Comparison of ENCODE assay signal across 9 cellular contexts in the genomic region with DNA sequence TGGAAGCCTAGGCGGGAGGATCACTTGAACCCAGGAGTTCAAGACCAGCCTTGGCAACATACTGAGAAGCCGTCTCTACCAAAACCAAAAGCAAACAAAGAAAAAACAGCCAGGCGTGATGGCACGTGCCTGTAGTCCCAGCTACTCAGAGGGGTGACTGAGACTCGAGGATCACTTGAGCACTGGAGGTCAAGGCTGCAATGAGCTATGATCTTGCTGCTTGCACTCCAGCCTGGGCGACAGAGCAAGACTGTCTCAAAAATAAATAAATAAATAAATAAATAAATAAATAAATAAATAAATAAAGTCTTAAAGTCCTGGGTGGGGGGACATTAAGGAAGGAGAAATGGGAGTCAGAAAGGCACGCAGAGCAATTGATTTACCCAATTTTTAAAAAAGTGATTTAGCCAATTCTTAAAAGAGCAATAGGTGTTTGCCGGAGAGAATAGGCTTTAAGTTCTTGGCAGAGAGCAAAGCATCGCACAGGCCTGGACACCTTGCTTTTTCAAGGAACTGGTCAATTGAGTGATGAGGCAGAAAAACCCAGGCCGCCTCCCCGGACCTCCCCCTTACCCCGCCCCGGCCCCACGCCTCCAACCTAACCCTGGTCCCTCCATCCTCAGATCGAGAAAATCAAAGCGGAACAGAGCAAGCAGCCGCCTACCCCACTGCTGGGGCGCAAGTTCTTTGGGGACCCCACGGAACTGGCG. TPM values are rescaled to one million over a fixed set of nuclear protein-coding genes. Genes with fewer than 3 reads are reported as not detected.
A peak's percentile ranks its signal among the peaks of the same experiment; 100 is the strongest.
DNase-seq lines count a peak whose midpoint lies in the region; TF ChIP-seq lines count a peak whose summit lies in the region.
"Had no signal": no experiment of that assay in that cellular context is flagged by ENCODE, and none has a peak within 500 bp of the region (broad histone marks: within the 10 kb centered on the region; RNA-seq: fewer than 3 reads in every experiment).

No MANE protein-coding gene starts in this region.

- WGBS in prostate gland = 22% methylated on average over 20 of the region's 20 CpGs

- H3K27me3 ChIP-seq in HUES48 (ENCODE audit: control insufficient read depth, insufficient read depth, low read length) (peaks cover 60% of the 10 kb centered on the region), fibroblast of lung (ENCODE audit: control insufficient read depth, insufficient read depth, low read length) (peaks cover 3% of the 10 kb centered on the region), prostate gland (replicated peaks; ENCODE audit: insufficient read depth) (no peaks in the 10 kb centered on the region)
- H3K27me3 ChIP-seq in CD8-positive, alpha-beta memory T cell (ENCODE audit: insufficient read depth, low read length, poor library complexity, severe bottlenecking) = peaks cover 16% of the 10 kb centered on the region

- peak overlapping the region in 3 of 7 donors; percentile 20 to 64 (median 41) for H3K4me3 Mint-ChIP-seq in CD8-positive, alpha-beta memory T cell

- TF ChIP-seq CTCF in fibroblast of lung (conservative IDR thresholded peaks at IDR 0.05 in 1 of 2, IDR thresholded peaks at IDR 0.05 in 1 of 2; ENCODE audit: low read depth in 1 of 2, low read length in 2 of 2) (no peak), prostate gland (IDR thresholded peaks at IDR 0.05) (no peak)

- H3K9ac ChIP-seq in HUES48 (ENCODE audit: low read depth, low read length) = no peak overlapping the region
- no peak overlapping the region for H3K9ac ChIP-seq in fibroblast of lung (ENCODE audit: insufficient read depth, low read length)

- H3K4me1 Mint-ChIP-seq in CD8-positive, alpha-beta memory T cell = peaks cover 13 to 20% (median 18%) of the 10 kb centered on the region in 3 donors

- H3K9me3 ChIP-seq in HUES48 (ENCODE audit: control insufficient read depth, insufficient read depth, low read length) (no peaks in the 10 kb centered on the region), fibroblast of lung (ENCODE audit: control insufficient read depth, insufficient read depth, low read depth, low read length) (no peaks in the 10 kb centered on the region), prostate gland (no peaks in the 10 kb centered on the region)
- no peaks in the 10 kb centered on the region for H3K9me3 ChIP-seq in CD8-positive, alpha-beta memory T cell (ENCODE audit: low read length)

- POLR2A ChIA-PET in CD8-positive, alpha-beta memory T cell (lab: Charles Lee) = no interaction called here

- intact Hi-C loops in prostate gland (cut with DNase I) = no loop called here

- no peaks in the 10 kb centered on the region for H3K9me3 Mint-ChIP-seq in CD8-positive, alpha-beta memory T cell

- H3K36me3 ChIP-seq in HUES48 (ENCODE audit: control insufficient read depth, insufficient read depth, low read length) (no peaks in the 10 kb centered on the region), fibroblast of lung (ENCODE audit: control insufficient read depth, insufficient read depth, low read length) (no peaks in the 10 kb centered on the region), prostate gland (no peaks in the 10 kb centered on the region)
- no peaks in the 10 kb centered on the region for H3K36me3 ChIP-seq in CD8-positive, alpha-beta memory T cell (ENCODE audit: insufficient read depth, low read length)

- H4K20me1 ChIP-seq in fibroblast of lung (ENCODE audit: control insufficient read depth, extremely low read depth, insufficient read depth, low read length) = no peaks in the 10 kb centered on the region

- peak overlapping the region; percentile 61 for H3K4me3 ChIP-seq in HUES48 (ENCODE audit: low read depth, low read length)
- H3K4me3 ChIP-seq in fibroblast of lung (replicated peaks in 1 of 4; ENCODE audit: control extremely low read depth in 1 of 4, insufficient read depth in 1 of 4, low read depth in 3 of 4, low read length in 4 of 4) = peak overlapping the region; percentile 12 to 66 (median 43)
- H3K4me3 ChIP-seq in prostate gland = peak overlapping the region; percentile 13 to 21
- no peak overlapping the region for H3K4me3 ChIP-seq in CD8-positive, alpha-beta memory T cell (ENCODE audit: low read length)

- no peak for TF ChIP-seq POLR2A in prostate gland (IDR thresholded peaks at IDR 0.05)

- H3K4me1 ChIP-seq in HUES48 (ENCODE audit: control insufficient read depth, insufficient read depth, low read length) (no peaks in the 10 kb centered on the region; the same call in 1 of the 2 replicates), fibroblast of lung (ENCODE audit: control insufficient read depth, extremely low read depth, insufficient read depth, low read length) (peaks cover 6% of the 10 kb centered on the region), prostate gland (replicated peaks) (peaks cover 7% of the 10 kb centered on the region)
- peaks cover 14% of the 10 kb centered on the region for H3K4me1 ChIP-seq in CD8-positive, alpha-beta memory T cell (ENCODE audit: insufficient read depth, low read length)

- peak overlapping the region; percentile 53 for H2AFZ ChIP-seq in fibroblast of lung (ENCODE audit: low read length)

- H3K27ac ChIP-seq in HUES48 (ENCODE audit: low read depth, low read length) (no peak overlapping the region), fibroblast of lung (ENCODE audit: insufficient read depth, low read length) (no peak overlapping the region), prostate gland (no peak overlapping the region)
- no peak overlapping the region for H3K27ac ChIP-seq in CD8-positive, alpha-beta memory T cell (ENCODE audit: low read depth, low read length)

- H3K36me3 Mint-ChIP-seq in CD8-positive, alpha-beta memory T cell = no peaks in the 10 kb centered on the region

- H3K27ac Mint-ChIP-seq in CD8-positive, alpha-beta memory T cell = peak overlapping the region in 1 of 8 donors; percentile 33

- H3K79me2 ChIP-seq in fibroblast of lung (ENCODE audit: control insufficient read depth, insufficient read depth, low read length) = no peaks in the 10 kb centered on the region

- peak overlapping the region; percentile 75 for H3K4me2 ChIP-seq in fibroblast of lung (ENCODE audit: extremely low read depth, insufficient read depth, low read length)

- peaks cover 29 to 39% of the 10 kb centered on the region in 2 donors for H3K27me3 Mint-ChIP-seq in CD8-positive, alpha-beta memory T cell

- CTCF ChIA-PET in CD8-positive, alpha-beta memory T cell (lab: Charles Lee) = interaction anchor here (1.5 kb wide), 1 partner anchor 67 kb away, joined by 4 read pairs; no protein-coding TSS in a partner anchor

- peak; percentile 59 for DNase-seq in DMS79 treated with DMSO at 0.1 percent for 48 hours (lab: John Stamatoyannopoulos, UW)
- DNase-seq in fibroblast of lung (ENCODE audit: low read depth in 2 of 2) = peak in 1 of 2 donors; percentile 18
- no peak for DNase-seq in prostate gland (ENCODE audit: low spot score)
- DNase-seq in mucosa of gallbladder (ENCODE audit: low spot score) = no peak
- no peak for DNase-seq in CD8-positive, alpha-beta memory T cell
- DNase-seq in NCI-H1436 treated with DMSO at 0.1 percent for 48 hours (lab: John Stamatoyannopoulos, UW) = no peak
- DNase-seq: activated CD4-positive, alpha-beta T cell treated with anti-CD3 and anti-CD28 coated beads for 48 hours; amygdala had no signal

RNA-seq across cellular contexts. Expression of gene SHKBP1, which starts 9.5 kb away (rescaled TPM):
- total RNA-seq in fibroblast of lung (22.3 and 43.4 TPM in 2 replicates), prostate gland (10 to 100 TPM; 54.6 to 91.6 TPM), mucosa of gallbladder (80.9 TPM)
- 35.6 and 43.2 TPM in 2 replicates for polyA plus RNA-seq in fibroblast of lung
- polyA plus RNA-seq in fibroblast of lung (2012) = 63.9 and 95.7 TPM in 2 replicates
- polyA minus RNA-seq in fibroblast of lung (ENCODE audit: low replicate concordance) = 81.4 and 142 TPM in 2 replicates
- total RNA-seq in CD8-positive, alpha-beta memory T cell = 100 to 1,000 TPM; 103 to 104 TPM
- 159 TPM for polyA plus RNA-seq in CD8-positive, alpha-beta memory T cell

RNA-seq across cellular contexts. Expression of gene LTBP4, which starts 34.0 kb away (rescaled TPM):
- total RNA-seq in fibroblast of lung (46.4 and 60.9 TPM in 2 replicates), prostate gland (100 to 1,000 TPM; 160 to 500 TPM), mucosa of gallbladder (225 TPM)
- 29.6 and 31.7 TPM in 2 replicates for polyA plus RNA-seq in fibroblast of lung
- polyA plus RNA-seq in fibroblast of lung (2012) = 118 and 124 TPM in 2 replicates
- polyA minus RNA-seq in fibroblast of lung (ENCODE audit: low replicate concordance) = 119 and 145 TPM in 2 replicates
- 100 to 1,000 TPM; 103 to 111 TPM for total RNA-seq in CD8-positive, alpha-beta memory T cell
- 40.0 TPM for polyA plus RNA-seq in CD8-positive, alpha-beta memory T cell
